Comparison of ENCODE assay signal across 26 cellular contexts in the genomic region with DNA sequence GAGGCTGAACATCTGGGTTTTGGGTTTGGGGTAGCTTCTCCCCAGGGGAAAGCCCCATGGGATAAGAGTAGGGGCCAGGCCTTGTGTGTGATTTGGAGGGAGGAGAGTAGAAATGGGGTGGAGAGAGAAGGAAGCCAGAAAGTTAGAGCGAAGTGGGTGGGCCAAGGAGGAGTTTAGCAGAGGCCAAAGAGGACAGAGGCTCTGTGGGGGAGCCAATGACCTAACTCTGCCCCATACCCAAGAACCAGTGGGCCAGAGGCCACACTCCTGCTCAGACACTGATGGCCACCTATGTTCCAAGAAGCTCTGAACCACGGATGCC. TPM values are rescaled to one million over a fixed set of nuclear protein-coding genes. Genes with fewer than 3 reads are reported as not detected.
A peak's percentile ranks its signal among the peaks of the same experiment; 100 is the strongest.
DNase-seq lines count a peak whose midpoint lies in the region; ATAC-seq and TF ChIP-seq lines count a peak whose summit lies in the region.
"Had no signal": no experiment of that assay in that cellular context is flagged by ENCODE, and none has a peak within 500 bp of the region (broad histone marks: within the 10 kb centered on the region; RNA-seq: fewer than 3 reads in every experiment).

No MANE protein-coding gene starts in this region.

- no peak for TF ChIP-seq CTCF in cardiac muscle cell (IDR thresholded peaks at IDR 0.05; ENCODE audit: low read depth, low read length)
- no peak for TF ChIP-seq CTCF in heart right ventricle (IDR thresholded peaks at IDR 0.05)
- TF ChIP-seq CTCF in sigmoid colon (IDR thresholded peaks at IDR 0.05): no peak
- no peak for TF ChIP-seq CTCF in endothelial cell (IDR thresholded peaks at IDR 0.05; ENCODE audit: unreplicated experiment)

- H3K4me3 Mint-ChIP-seq in endothelial cell (ENCODE audit: unreplicated experiment): no peak overlapping the region
- no peak overlapping the region for H3K4me3 Mint-ChIP-seq in activated T-cell treated with anti-CD3 and anti-CD28 coated beads, Interleukin-2, amount 50 U/mL, for 24 hours
- H3K4me3 Mint-ChIP-seq: activated naive CD8-positive, alpha-beta T cell treated with anti-CD3 and anti-CD28 coated beads, Interleukin-2, amount 10 ng/mL, durations not matched to agents 7 days and 5 days; activated T-helper 1 cell treated with anti-CD3 and anti-CD28 coated beads, Interleukin-12 subunit alpha, Interleukin-12 subunit beta, Interleukin-2, Interleukin-4 antibody, amounts not matched to agents 30 ng/mL and 10 ng/mL and 1 ng/mL, durations not matched to agents 14 hours and 24 hours and 36 hours; HFFc6; memory B cell; naive thymus-derived CD8-positive, alpha-beta T cell; stimulated activated naive CD8-positive, alpha-beta T cell treated with anti-CD3 and anti-CD28 coated beads, Interleukin-15, Interleukin-2, amounts not matched to agents 100 ng/mL and 50 ng/mL, for 24 hours had no signal

- peaks cover 44% of the 10 kb centered on the region for H3K4me1 Mint-ChIP-seq in endothelial cell (ENCODE audit: unreplicated experiment)
- peaks cover 15% of the 10 kb centered on the region for H3K4me1 Mint-ChIP-seq in activated T-cell treated with anti-CD3 and anti-CD28 coated beads, Interleukin-2, amount 50 U/mL, for 24 hours (ENCODE audit: low read depth)

- DNase-seq in cardiac muscle cell (ENCODE audit: low read depth in 1 of 2, low spot score in 1 of 2) (no peak), Right ventricle myocardium inferior (ENCODE audit: missing footprints) (no peak), heart right ventricle (no peak), sigmoid colon (no peak), endothelial cell (ENCODE audit: low spot score) (no peak), DMS153 treated with DMSO at 0.1 percent for 48 hours (lab: John Stamatoyannopoulos, UW; ENCODE audit: unreplicated experiment) (no peak)
- DNase-seq in activated T-cell treated with anti-CD3 and anti-CD28 coated beads, Interleukin-2, amount 50 U/mL, for 24 hours: no peak
- DNase-seq: activated naive CD8-positive, alpha-beta T cell treated with anti-CD3 and anti-CD28 coated beads, Interleukin-2, amount 10 ng/mL, durations not matched to agents 7 days and 5 days; C1 segment of cervical spinal cord; DMS 273 treated with DMSO at 0.1 percent for 48 hours; effector CD8-positive, alpha-beta T cell; HFFc6; hippocampal formation; islet precursor cell; naive thymus-derived CD8-positive, alpha-beta T cell; stimulated activated CD4-positive, alpha-beta T cell treated with anti-CD3 and anti-CD28 coated beads, Interleukin-15, amount 100 ng/mL, for 24 hours; T1000 had no signal

- H3K36me3 ChIP-seq in cardiac muscle cell (no peaks in the 10 kb centered on the region), heart right ventricle (peaks cover 0 to 28% (median 0%) of the 10 kb centered on the region in 9 donors), sigmoid colon (no peaks in the 10 kb centered on the region)

- WGBS in heart right ventricle, 2 donors: 69 to 71% methylated on average over 2 of the region's 2 CpGs
- WGBS in sigmoid colon, 2 donors: 62 to 68% methylated on average over 2 of the region's 2 CpGs

- peaks cover 24% of the 10 kb centered on the region for H3K36me3 Mint-ChIP-seq in endothelial cell (ENCODE audit: low read depth, unreplicated experiment)
- H3K36me3 Mint-ChIP-seq in activated T-cell treated with anti-CD3 and anti-CD28 coated beads, Interleukin-2, amount 50 U/mL, for 24 hours (ENCODE audit: low read depth): no peaks in the 10 kb centered on the region
- H3K36me3 Mint-ChIP-seq: activated naive CD8-positive, alpha-beta T cell treated with anti-CD3 and anti-CD28 coated beads, Interleukin-2, amount 10 ng/mL, durations not matched to agents 7 days and 5 days; memory B cell; naive thymus-derived CD8-positive, alpha-beta T cell had no signal

- no peak for TF ChIP-seq POLR2A in sigmoid colon (IDR thresholded peaks at IDR 0.05)

- H3K27me3 Mint-ChIP-seq in endothelial cell (ENCODE audit: unreplicated experiment): peaks cover 19% of the 10 kb centered on the region
- no peaks in the 10 kb centered on the region for H3K27me3 Mint-ChIP-seq in activated T-cell treated with anti-CD3 and anti-CD28 coated beads, Interleukin-2, amount 50 U/mL, for 24 hours
- H3K27me3 Mint-ChIP-seq: memory B cell; naive thymus-derived CD8-positive, alpha-beta T cell; stimulated activated naive CD8-positive, alpha-beta T cell treated with anti-CD3 and anti-CD28 coated beads, Interleukin-15, Interleukin-2, amounts not matched to agents 100 ng/mL and 50 ng/mL, for 24 hours had no signal

- H3K27ac ChIP-seq in cardiac muscle cell (peak overlapping the region; percentile 84), heart right ventricle (peak overlapping the region in 9 of 10 donors; percentile 27 to 77 (median 58)), sigmoid colon (peak overlapping the region; percentile 25 to 81 (median 36))

- H3K4me1 ChIP-seq in cardiac muscle cell (ENCODE audit: low read depth) (peaks cover 48% of the 10 kb centered on the region), heart right ventricle (peaks cover 21 to 91% (median 64%) of the 10 kb centered on the region in 9 donors), sigmoid colon (peaks cover 0 to 44% (median 37%) of the 10 kb centered on the region in 4 donors)

- ATAC-seq in Right ventricle myocardium inferior (no peak), heart right ventricle (peak in 1 of 8 donors; percentile 2), HG02973 (IDR thresholded peaks at IDR 0.05; ENCODE audit: unreplicated experiment) (no peak)
- ATAC-seq: activated CD4-positive, CD25-positive, alpha-beta regulatory T cell treated with anti-CD3 and anti-CD28 coated beads, Interleukin-2, amount 50 U/mL, for 24 hours; naive thymus-derived CD8-positive, alpha-beta T cell; SK-N-SH treated with all-trans-retinoic acid at 6 μM for 48 hours had no signal

- H3K9me3 ChIP-seq in cardiac muscle cell (ENCODE audit: low read depth) (no peaks in the 10 kb centered on the region), heart right ventricle (no peaks in the 10 kb centered on the region), sigmoid colon (no peaks in the 10 kb centered on the region)

- intact Hi-C loops in Right ventricle myocardium inferior (cut with DNase I) (no loop called here), heart right ventricle (cut with DNase I) (loop anchor here in 1 of 10 donors (10.0 kb wide), 1 partner anchor 370 kb away; the partner anchor contains the start of genes HOXC8 and HOXC9), sigmoid colon (cut with DNase I) (loop anchor here (10.0 kb wide), 1 partner anchor 370 kb away; the partner anchor contains the start of genes HOXC8 and HOXC9)

- no peak for TF ChIP-seq EP300 in sigmoid colon (IDR thresholded peaks at IDR 0.05)

- H3K4me3 ChIP-seq in cardiac muscle cell (no peak overlapping the region), heart right ventricle (no peak overlapping the region), sigmoid colon (no peak overlapping the region)

- H3K27me3 ChIP-seq in cardiac muscle cell (no peaks in the 10 kb centered on the region), heart right ventricle (no peaks in the 10 kb centered on the region), sigmoid colon (no peaks in the 10 kb centered on the region)

- H3K9me3 Mint-ChIP-seq in endothelial cell (ENCODE audit: unreplicated experiment): no peaks in the 10 kb centered on the region
- no peaks in the 10 kb centered on the region for H3K9me3 Mint-ChIP-seq in activated T-cell treated with anti-CD3 and anti-CD28 coated beads, Interleukin-2, amount 50 U/mL, for 24 hours
- H3K9me3 Mint-ChIP-seq: activated naive CD8-positive, alpha-beta T cell treated with anti-CD3 and anti-CD28 coated beads, Interleukin-2, amount 10 ng/mL, durations not matched to agents 7 days and 5 days; activated T-helper 1 cell treated with anti-CD3 and anti-CD28 coated beads, Interleukin-12 subunit alpha, Interleukin-12 subunit beta, Interleukin-2, Interleukin-4 antibody, amounts not matched to agents 30 ng/mL and 10 ng/mL and 1 ng/mL, durations not matched to agents 14 hours and 24 hours and 36 hours; HFFc6; memory B cell; naive thymus-derived CD8-positive, alpha-beta T cell; stimulated activated naive CD8-positive, alpha-beta T cell treated with anti-CD3 and anti-CD28 coated beads, Interleukin-15, Interleukin-2, amounts not matched to agents 100 ng/mL and 50 ng/mL, for 24 hours had no signal

- H3K27ac Mint-ChIP-seq in endothelial cell (ENCODE audit: unreplicated experiment): no peak overlapping the region
- no peak overlapping the region for H3K27ac Mint-ChIP-seq in activated T-cell treated with anti-CD3 and anti-CD28 coated beads, Interleukin-2, amount 50 U/mL, for 24 hours
- H3K27ac Mint-ChIP-seq: activated naive CD8-positive, alpha-beta T cell treated with anti-CD3 and anti-CD28 coated beads, Interleukin-2, amount 10 ng/mL, durations not matched to agents 7 days and 5 days; activated T-helper 1 cell treated with anti-CD3 and anti-CD28 coated beads, Interleukin-12 subunit alpha, Interleukin-12 subunit beta, Interleukin-2, Interleukin-4 antibody, amounts not matched to agents 30 ng/mL and 10 ng/mL and 1 ng/mL, durations not matched to agents 14 hours and 24 hours and 36 hours; HFFc6; memory B cell; stimulated activated naive CD8-positive, alpha-beta T cell treated with anti-CD3 and anti-CD28 coated beads, Interleukin-15, Interleukin-2, amounts not matched to agents 100 ng/mL and 50 ng/mL, for 24 hours had no signal

RNA-seq across cellular contexts. Expression of gene ZNF385A, which starts 9.3 kb away (rescaled TPM):
- total RNA-seq in cardiac muscle cell (13.0 and 20.0 TPM in 2 replicates), Right ventricle myocardium inferior (11.6 TPM), heart right ventricle (10 to 100 TPM in 2 of 10 donors, 1 to 10 TPM in 8; 3.8 to 19.1 (median 4.8) TPM), sigmoid colon (10 to 100 TPM in 2 of 4 donors, 1 to 10 TPM in 2; 5.6 to 18.6 (median 10.6) TPM), endothelial cell (ENCODE audit: unreplicated experiment) (15.6 TPM)
- polyA plus RNA-seq in cardiac muscle cell (13.4 and 16.0 TPM in 2 replicates), heart right ventricle (10 to 100 TPM in 1 of 2 donors, 1 to 10 TPM in 1; 8.1 to 10.5 TPM), sigmoid colon (10 to 100 TPM in 1 of 3 donors, 1 to 10 TPM in 2; 4.4 to 19.2 (median 7.0) TPM)

RNA-seq across cellular contexts. Expression of gene GPR84, which starts 10.9 kb away (rescaled TPM):
- total RNA-seq in cardiac muscle cell: 0.09 TPM in 1 of 2 replicates, not detected in the other
- polyA plus RNA-seq in cardiac muscle cell: not detected in 2 replicates
- 0.22 TPM for total RNA-seq in Right ventricle myocardium inferior
- 1 to 10 TPM in 1 of 10 donors, under 1 TPM in 3, not detected in 6; 0.15 to 2.9 (median 0.25) TPM for total RNA-seq in heart right ventricle
- polyA plus RNA-seq in heart right ventricle: under 1 TPM in 1 of 2 donors, not detected in 1; 0.45 TPM
- under 1 TPM in 1 of 4 donors, not detected in 3; 0.54 TPM for total RNA-seq in sigmoid colon
- polyA plus RNA-seq in sigmoid colon: under 1 TPM; 0.60 to 0.92 (median 0.69) TPM
- total RNA-seq in endothelial cell (ENCODE audit: unreplicated experiment): 0.41 TPM
- total RNA-seq: A172; bronchial epithelial cell; HFFc6; naive thymus-derived CD8-positive, alpha-beta T cell; pulmonary artery endothelial cell had no signal
- polyA plus RNA-seq: naive thymus-derived CD8-positive, alpha-beta T cell had no signal

RNA-seq across cellular contexts. Expression of gene ITGA5, which starts 43.8 kb away (rescaled TPM):
- total RNA-seq in cardiac muscle cell (45.9 and 55.8 TPM in 2 replicates), Right ventricle myocardium inferior (53.5 TPM), heart right ventricle (10 to 100 TPM; 35.7 to 86.1 (median 48.8) TPM), sigmoid colon (100 to 1,000 TPM; 200 to 765 (median 459) TPM), endothelial cell (ENCODE audit: unreplicated experiment) (688 TPM)
- polyA plus RNA-seq in cardiac muscle cell (52.6 and 53.2 TPM in 2 replicates), heart right ventricle (100 to 1,000 TPM in 1 of 2 donors, 10 to 100 TPM in 1; 31.9 to 154 TPM), sigmoid colon (10 to 100 TPM in 1 of 3 donors, 1 to 10 TPM in 2; 7.4 to 92.7 (median 7.8) TPM)

RNA-seq across cellular contexts. Expression of gene COPZ1, which starts 50.3 kb away (rescaled TPM):
- 131 and 152 TPM in 2 replicates for total RNA-seq in cardiac muscle cell
- polyA plus RNA-seq in cardiac muscle cell: 213 and 233 TPM in 2 replicates
- total RNA-seq in Right ventricle myocardium inferior: 130 TPM
- 100 to 1,000 TPM; 111 to 143 (median 131) TPM for total RNA-seq in heart right ventricle
- polyA plus RNA-seq in heart right ventricle: 100 to 1,000 TPM in 1 of 2 donors, 10 to 100 TPM in 1; 64.0 to 152 TPM
- 10 to 100 TPM; 39.6 to 74.2 (median 61.2) TPM for total RNA-seq in sigmoid colon
- polyA plus RNA-seq in sigmoid colon: 100 to 1,000 TPM; 114 to 155 (median 147) TPM
- total RNA-seq in endothelial cell (ENCODE audit: unreplicated experiment): 130 TPM
